1 cellular context compared by ENCODE assay signal in the genomic region with DNA sequence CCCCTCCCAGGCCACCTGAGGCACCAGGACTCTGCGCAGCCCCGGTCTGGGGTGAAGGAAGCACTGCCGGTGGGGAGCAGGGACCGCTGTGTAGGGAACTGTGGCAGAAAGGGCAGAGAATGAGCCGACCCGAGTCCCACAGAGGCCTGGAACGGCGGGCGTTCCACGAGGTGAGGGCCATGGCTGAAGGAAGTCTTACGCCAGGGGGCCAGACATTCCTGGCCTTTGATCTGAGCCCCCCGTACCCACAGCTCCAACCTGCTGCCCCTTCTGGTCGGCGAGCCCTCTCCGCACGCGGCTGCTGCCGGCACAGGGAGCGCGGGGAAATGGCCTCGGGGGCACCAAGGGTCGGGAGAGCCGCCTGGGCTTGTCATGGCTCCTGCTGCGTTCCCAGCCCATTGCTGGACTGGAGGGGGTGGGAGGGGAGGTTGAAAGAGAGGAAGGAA.
TF ChIP-seq lines count a peak whose summit lies in the region.

No MANE protein-coding gene starts in this region.

TF ChIP-seq in GM12878, 131 proteins besides CTCF, POLR2A, EP300 and RAD21 (continued from another document):
- TF ChIP-seq HDAC6 (IDR thresholded peaks at IDR 0.05; ENCODE audit: unreplicated experiment), result no peak
